ENCODE assay signal across 13 cellular contexts in the genomic region with DNA sequence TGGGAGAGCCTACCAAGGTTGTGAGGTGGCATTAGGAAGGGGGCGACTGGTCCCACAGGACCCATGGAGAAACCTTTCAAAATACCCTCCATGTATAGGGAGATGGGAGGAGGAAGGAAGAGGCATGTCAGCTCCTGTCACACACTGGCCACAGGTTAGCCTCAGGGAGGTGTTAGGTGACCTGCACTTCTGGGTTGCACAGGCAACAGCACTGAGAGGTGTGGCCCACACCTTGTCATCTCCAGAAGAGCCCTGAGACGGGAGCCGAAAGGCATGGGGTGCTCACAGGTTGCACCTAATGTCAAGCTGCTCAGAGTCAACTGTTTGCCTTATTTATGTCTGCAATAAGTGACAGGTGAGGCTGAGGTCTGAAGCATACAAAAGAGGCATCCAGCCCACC. TPM values are rescaled to one million over a fixed set of nuclear protein-coding genes. Genes with fewer than 3 reads are reported as not detected.
DNase-seq lines count a peak whose midpoint lies in the region; TF ChIP-seq lines count a peak whose summit lies in the region.
"Had no signal": no experiment of that assay in that cellular context is flagged by ENCODE, and none has a peak within 500 bp of the region (broad histone marks: within the 10 kb centered on the region; RNA-seq: fewer than 3 reads in every experiment).

No MANE protein-coding gene starts in this region.

- TF ChIP-seq CTCF in epithelial cell of esophagus (IDR thresholded peaks at IDR 0.05; ENCODE audit: insufficient read depth, low read depth, low read length, missing control alignments): no peak
- no peak for TF ChIP-seq CTCF in spleen (IDR thresholded peaks at IDR 0.05 in 8 of 11, conservative IDR thresholded peaks at IDR 0.05 in 3 of 11)
- TF ChIP-seq CTCF in HFFc6 (IDR thresholded peaks at IDR 0.05): no peak

- H3K4me3 Mint-ChIP-seq in IgD-negative memory B cell (peak overlapping the region in 1 of 4 donors; percentile 42), HFFc6 (no peak overlapping the region)
- H3K4me3 Mint-ChIP-seq: CD4-positive, alpha-beta T cell had no signal

- H3K4me1 ChIP-seq in BLaER1 (peaks cover 23% of the 10 kb centered on the region), spleen (peaks cover 4 to 25% (median 17%) of the 10 kb centered on the region in 6 donors), GM23248 (ENCODE audit: insufficient read depth) (no peaks in the 10 kb centered on the region)

- no peaks in the 10 kb centered on the region for H3K9me3 ChIP-seq in BLaER1
- H3K9me3 ChIP-seq in spleen: no peaks in the 10 kb centered on the region
- H3K9me3 ChIP-seq in GM23248 (ENCODE audit: low read depth): no peaks in the 10 kb centered on the region

- TF ChIP-seq POLR2A in spleen (IDR thresholded peaks at IDR 0.05): no peak

- no peaks in the 10 kb centered on the region for H3K79me2 ChIP-seq in GM23248 (ENCODE audit: insufficient read depth)

- WGBS in spleen, 5 donors: 76 to 93% (median 81%) methylated on average over 3 of the region's 3 CpGs
- 60 to 73% methylated on average over 3 of the region's 3 CpGs for WGBS in GM23248 (ENCODE audit: low coverage in 1 of 2, low lambda C conversion rate in 2 of 2, missing lambda C conversion rate in 2 of 2), 2 experiments

- in situ Hi-C loops in GM23248 (cut with MboI): no loop called here

- H3K9me2 ChIP-seq in GM23248 (ENCODE audit: insufficient read depth): no peaks in the 10 kb centered on the region

- H4K20me1 ChIP-seq in BLaER1 (no peaks in the 10 kb centered on the region), GM23248 (ENCODE audit: insufficient read depth) (no peaks in the 10 kb centered on the region)

- H3K36me3 Mint-ChIP-seq in IgD-negative memory B cell (peaks cover 2% of the 10 kb centered on the region), HFFc6 (ENCODE audit: low read depth) (no peaks in the 10 kb centered on the region)

- H3K27ac ChIP-seq in BLaER1 (no peak overlapping the region), spleen (peak overlapping the region in 1 of 8 donors; percentile 68), GM23248 (no peak overlapping the region)

- no peaks in the 10 kb centered on the region for H3K27me3 Mint-ChIP-seq in IgD-negative memory B cell
- peaks cover 10% of the 10 kb centered on the region; the same call in 1 of the 2 replicates for H3K27me3 Mint-ChIP-seq in HFFc6 (ENCODE audit: insufficient read depth)
- H3K27me3 Mint-ChIP-seq: CD4-positive, alpha-beta T cell had no signal

- H3K4me2 ChIP-seq in BLaER1 (0 out of 2 replicates have a peak overlapping the region, but pooled peaks have one; percentile 14), GM23248 (ENCODE audit: unreplicated experiment) (no peak overlapping the region)

- H3K9ac ChIP-seq in BLaER1 (no peak overlapping the region), GM23248 (no peak overlapping the region)

- H3K36me3 ChIP-seq in BLaER1 (no peaks in the 10 kb centered on the region), spleen (no peaks in the 10 kb centered on the region), GM23248 (ENCODE audit: low read depth) (no peaks in the 10 kb centered on the region)

- intact Hi-C loops in spleen (cut with DNase I; ENCODE audit: low total_unique reads): no loop called here

- H3K27ac Mint-ChIP-seq in IgD-negative memory B cell (peak overlapping the region in 2 of 3 donors; percentile 47 to 88), HFFc6 (no peak overlapping the region)
- H3K27ac Mint-ChIP-seq: CD4-positive, alpha-beta T cell had no signal

- peaks cover 23 to 36% (median 26%) of the 10 kb centered on the region in 3 donors for H3K4me1 Mint-ChIP-seq in IgD-negative memory B cell
- H3K4me1 Mint-ChIP-seq in HFFc6 (ENCODE audit: low read depth): no peaks in the 10 kb centered on the region; the same call in 1 of the 2 replicates

- DNase-seq in epithelial cell of esophagus (ENCODE audit: low read depth) (peak; percentile 23), spleen (peak; percentile 56), GM23248 (no peak), HFFc6 (no peak), 8988T (no peak)
- DNase-seq: CD4-positive, alpha-beta T cell; H7; NCI-H1105 treated with DMSO at 0.1 percent for 48 hours; NCI-H187 treated with DMSO at 0.1 percent for 48 hours; NCI-H345; NCI-H526 treated with DMSO at 0.1 percent for 48 hours had no signal

- H3K27me3 ChIP-seq in BLaER1 (no peaks in the 10 kb centered on the region), spleen (replicated peaks in 1 of 7) (no peaks in the 10 kb centered on the region), GM23248 (replicated peaks; ENCODE audit: insufficient read depth) (no peaks in the 10 kb centered on the region)

- no peak overlapping the region for H2AFZ ChIP-seq in GM23248

- H3K4me3 ChIP-seq in BLaER1 (no peak overlapping the region), epithelial cell of esophagus (ENCODE audit: low read length) (no peak overlapping the region), spleen (no peak overlapping the region), GM23248 (no peak overlapping the region)

- H3K9me3 Mint-ChIP-seq in IgD-negative memory B cell: no peaks in the 10 kb centered on the region
- H3K9me3 Mint-ChIP-seq in HFFc6: no peaks in the 10 kb centered on the region
- H3K9me3 Mint-ChIP-seq: CD4-positive, alpha-beta T cell had no signal

- no peaks in the 10 kb centered on the region for H3F3A ChIP-seq in GM23248 (ENCODE audit: insufficient read depth)

RNA-seq across cellular contexts. Expression of a gene that starts 14.6 kb away (rescaled TPM):
- polyA plus RNA-seq in IgD-negative memory B cell: 39.3 TPM
- total RNA-seq in spleen: 10 to 100 TPM; 35.4 to 51.7 (median 43.8) TPM
- 10 to 100 TPM; 11.0 to 13.9 (median 13.6) TPM for polyA plus RNA-seq in spleen
- 7.3 and 9.2 TPM in 2 replicates for total RNA-seq in GM23248 (2014; rRNA removed; shearing (Covaris generic))
- polyA plus RNA-seq in GM23248 (2016; fragmentation: Nextera tagmentation; extraction: Ambion mirVana): 4.4 and 4.8 TPM in 2 replicates
- total RNA-seq in HFFc6 (2021; fragmentation: NEBNext Ultra II Directional; extraction: Animal tissue kit (Norgen Biotek cat#: 25700)): 10 to 100 TPM in 5 of 6 experiments, 1 to 10 TPM in 1; 9.8 to 13.3 (median 11.8) TPM

Comparison
In these comparisons a context has a peak if more than half of its experiments do, and no peak if none do; other contexts are left out.
1. DNase-seq: peak in epithelial cell of esophagus (single experiment) and spleen (single experiment); none in GM23248 (single experiment), HFFc6 (single experiment) and 8988T (single experiment).